In genomic region chr1:26575350-26575747, GRCh38 we compare ENCODE assay signal across 29 cellular contexts. TPM values are rescaled to one million over a fixed set of nuclear protein-coding genes. Genes with fewer than 3 reads are reported as not detected.
A peak's percentile ranks its signal among the peaks of the same experiment; 100 is the strongest.
DNase-seq lines count a peak whose midpoint lies in the region; ATAC-seq, FAIRE-seq and TF ChIP-seq lines count a peak whose summit lies in the region.
"Had no signal": no experiment of that assay in that cellular context is flagged by ENCODE, and none has a peak within 500 bp of the region (broad histone marks: within the 10 kb centered on the region; RNA-seq: fewer than 3 reads in every experiment).

No MANE protein-coding gene starts in this region.

- H3K79me2 ChIP-seq in K562 (ENCODE audit: control insufficient read depth, insufficient read depth, low read length) = no peaks in the 10 kb centered on the region

- WGBS in K562 (ENCODE audit: insufficient coverage, low coverage, missing lambda C conversion rate) = 20% methylated on average over 3 of the region's 3 CpGs

- TF ChIP-seq EP300 in K562 (IDR thresholded peaks at IDR 0.05; ENCODE audit: low read length) = no peak; the same call in 1 of the 2 replicates

- H3K27ac ChIP-seq in RWPE1 (peak overlapping the region; percentile 4; the same call in 1 of the 2 replicates), K562 (ENCODE audit: extremely low read depth, low read depth, low read length) (no peak overlapping the region), SJCRH30 (no peak overlapping the region)
- H3K27ac ChIP-seq: BLaER1, skin epidermis had no signal

- H3K4me1 Mint-ChIP-seq in CD14-positive monocyte (peaks cover 30% of the 10 kb centered on the region), osteocyte (ENCODE audit: unreplicated experiment) (no peaks in the 10 kb centered on the region)
- H3K4me1 Mint-ChIP-seq in natural killer cell treated with Interleukin-12 subunit alpha and Interleukin-12 subunit beta and Interleukin-15 and Interleukin-18, amount 100 ng/mL, for 72 hours (ENCODE audit: low read depth in 2 of 2) = peaks cover 44 to 45% of the 10 kb centered on the region in 2 donors

- POLR2A ChIA-PET in RWPE1 (lab: Yijun Ruan, JAX; ENCODE audit: low non-redundant PET) (no interaction called here), K562 (lab: Yijun Ruan, JAX) (interaction anchor here (0.6 to 2.6 kb wide), 5 partner anchors 9 to 37 kb away, joined by 3 to 13 read pairs (median 3); no protein-coding TSS in a partner anchor)

- H3K36me3 ChIP-seq in K562 (ENCODE audit: control insufficient read depth, insufficient read depth, low read length) (peaks cover 43% of the 10 kb centered on the region; the same call in 2 of the 3 replicates), SJCRH30 (no peaks in the 10 kb centered on the region)
- H3K36me3 ChIP-seq: MG63 had no signal

- peak overlapping the region in 1 of 2 experiments; percentile 18; a peak in 1 of 4 replicates for H3K9ac ChIP-seq in K562 (ENCODE audit: insufficient read depth in 1 of 2, low read depth in 2 of 2, low read length in 2 of 2)
- H3K9ac ChIP-seq: BLaER1 had no signal

- DNase-seq in CD14-positive monocyte (ENCODE audit: low spot score) (no peak), RWPE1 (ENCODE audit: low spot score) (no peak), K562 (ENCODE audit: extremely low read depth in 1 of 4, low spot score in 3 of 4) (peak in 1 of 4 experiments; percentile 30), RKO (ENCODE audit: low spot score) (no peak), SJCRH30 (no peak), osteocyte (ENCODE audit: extremely low spot score, unreplicated experiment) (no peak)
- DNase-seq in natural killer cell treated with Interleukin-12 subunit alpha and Interleukin-12 subunit beta and Interleukin-15 and Interleukin-18, amount 100 ng/mL, for 72 hours (ENCODE audit: low spot score) = no peak
- DNase-seq: activated CD4-positive, CD25-positive, alpha-beta regulatory T cell treated with anti-CD3 and anti-CD28 coated beads, Interleukin-2, amount 50 U/mL, for 72 hours; activated naive CD4-positive, alpha-beta T cell; activated T-cell treated with anti-CD3 and anti-CD28 coated beads for 4 hours; Calu3; cortex of kidney; DND-41; foreskin melanocyte; HCEC 1CT; KG1; mesendoderm; NCI-H1417; NCI-H2081; NCI-H2227 treated with DMSO at 0.1 percent for 48 hours; stimulated activated CD4-positive, alpha-beta T cell treated with anti-CD3 and anti-CD28 coated beads, Interleukin-2, amount 100 ng/mL, for 24 hours; T-cell had no signal

- H3K36me3 Mint-ChIP-seq in CD14-positive monocyte = peaks cover 54 to 63% of the 10 kb centered on the region in 2 donors
- peaks cover 15% of the 10 kb centered on the region for H3K36me3 Mint-ChIP-seq in natural killer cell treated with Interleukin-12 subunit alpha and Interleukin-12 subunit beta and Interleukin-15 and Interleukin-18, amount 100 ng/mL, for 72 hours
- H3K36me3 Mint-ChIP-seq in osteocyte (ENCODE audit: unreplicated experiment) = no peaks in the 10 kb centered on the region

- H3K4me2 ChIP-seq in K562 (ENCODE audit: insufficient read depth, low read length) = no peak overlapping the region
- H3K4me2 ChIP-seq: BLaER1 had no signal

- H3K27me3 Mint-ChIP-seq in CD14-positive monocyte (ENCODE audit: low read depth in 3 of 3) = peaks cover 0 to 2% (median 1%) of the 10 kb centered on the region in 3 donors
- H3K27me3 Mint-ChIP-seq in natural killer cell treated with Interleukin-12 subunit alpha and Interleukin-12 subunit beta and Interleukin-15 and Interleukin-18, amount 100 ng/mL, for 72 hours = no peaks in the 10 kb centered on the region
- H3K27me3 Mint-ChIP-seq in osteocyte (ENCODE audit: unreplicated experiment) = peaks cover 19% of the 10 kb centered on the region
- H3K27me3 Mint-ChIP-seq: T-cell had no signal

- no peak for TF ChIP-seq RAD21 in K562 (CRISPR knock-in tag; conservative IDR thresholded peaks at IDR 0.05 in 1 of 2, IDR thresholded peaks at IDR 0.05 in 1 of 2)

- no peak overlapping the region for H2AFZ ChIP-seq in K562 (ENCODE audit: low read depth, low read length)

- CTCF ChIA-PET in RWPE1 (lab: Yijun Ruan, JAX) (no interaction called here), K562 (lab: Yijun Ruan, JAX; ENCODE audit: low intra/inter-chr PET ratio) (no interaction called here)

- no peaks in the 10 kb centered on the region for H3K9me1 ChIP-seq in K562 (ENCODE audit: control insufficient read depth, insufficient read depth, low read length)

- H3K9me3 Mint-ChIP-seq in CD14-positive monocyte (no peaks in the 10 kb centered on the region), osteocyte (ENCODE audit: unreplicated experiment) (no peaks in the 10 kb centered on the region)
- H3K9me3 Mint-ChIP-seq in natural killer cell treated with Interleukin-12 subunit alpha and Interleukin-12 subunit beta and Interleukin-15 and Interleukin-18, amount 100 ng/mL, for 72 hours = no peaks in the 10 kb centered on the region
- H3K9me3 Mint-ChIP-seq: T-cell had no signal

- ATAC-seq in K562 (peak; percentile 27), HG03139 (IDR thresholded peaks at IDR 0.05; ENCODE audit: unreplicated experiment) (no peak)
- no peak for ATAC-seq in natural killer cell treated with Interleukin-12 subunit alpha and Interleukin-12 subunit beta and Interleukin-15 and Interleukin-18, amount 100 ng/mL, for 72 hours
- ATAC-seq: esophagus mucosa, T-cell had no signal

- no peak for TF ChIP-seq CTCF in CD14-positive monocyte (IDR thresholded peaks at IDR 0.05)
- no peak for TF ChIP-seq CTCF in RWPE1 (conservative IDR thresholded peaks at IDR 0.05; ENCODE audit: low read depth)
- no peak for TF ChIP-seq CTCF in K562 (IDR thresholded peaks at IDR 0.05 in 2 of 3, conservative IDR thresholded peaks at IDR 0.05 in 1 of 3; ENCODE audit: insufficient read depth in 2 of 3, low read depth in 1 of 3, low read length in 3 of 3)
- TF ChIP-seq CTCF in osteocyte (IDR thresholded peaks at IDR 0.05) = no peak

- peak; percentile 80 for FAIRE-seq in K562 (lab: Jason Lieb, UNC)
- FAIRE-seq: HTR-8/SVneo, TTC549 had no signal

- no peak for TF ChIP-seq POLR2A in K562 (conservative IDR thresholded peaks at IDR 0.05)

- in situ Hi-C loops in K562 (cut with MboI) = no loop called here

- H3K4me3 Mint-ChIP-seq in CD14-positive monocyte (no peak overlapping the region), osteocyte (ENCODE audit: unreplicated experiment) (no peak overlapping the region)
- H3K4me3 Mint-ChIP-seq in natural killer cell treated with Interleukin-12 subunit alpha and Interleukin-12 subunit beta and Interleukin-15 and Interleukin-18, amount 100 ng/mL, for 72 hours = no peak overlapping the region
- H3K4me3 Mint-ChIP-seq: T-cell had no signal

- H3K27me3 ChIP-seq in K562 (ENCODE audit: control insufficient read depth in 2 of 2, insufficient read depth in 2 of 2, low read length in 2 of 2) (no peaks in the 10 kb centered on the region), SJCRH30 (no peaks in the 10 kb centered on the region; the same call in 1 of the 2 replicates)
- H3K27me3 ChIP-seq: BLaER1, MG63 had no signal

- H4K20me1 ChIP-seq in K562 (replicated peaks; ENCODE audit: control insufficient read depth, insufficient read depth, low read length) = no peaks in the 10 kb centered on the region

- H3K9me3 ChIP-seq in K562 (replicated peaks; ENCODE audit: control insufficient read depth, insufficient read depth, low read depth, low read length) = no peaks in the 10 kb centered on the region
- no peaks in the 10 kb centered on the region for H3K9me3 ChIP-seq in SJCRH30 (replicated peaks)
- H3K9me3 ChIP-seq: BLaER1, MG63 had no signal

- H3K4me1 ChIP-seq in K562 (replicated peaks in 1 of 2; ENCODE audit: control insufficient read depth in 2 of 2, insufficient read depth in 2 of 2, low read length in 2 of 2) (peaks cover 10 to 15% of the 10 kb centered on the region in 2 experiments; a peak in 4 of 5 replicates), SJCRH30 (no peaks in the 10 kb centered on the region)
- H3K4me1 ChIP-seq: BLaER1 had no signal

- H3K27ac Mint-ChIP-seq in CD14-positive monocyte (peak overlapping the region in 5 of 7 donors; percentile 4 to 82 (median 59)), osteocyte (ENCODE audit: unreplicated experiment) (no peak overlapping the region)
- H3K27ac Mint-ChIP-seq in natural killer cell treated with Interleukin-12 subunit alpha and Interleukin-12 subunit beta and Interleukin-15 and Interleukin-18, amount 100 ng/mL, for 72 hours = peak overlapping the region; percentile 73 to 94

- intact Hi-C loops in CD14-positive monocyte (cut with micrococcal nuclease) (no loop called here), K562 (cut with micrococcal nuclease) (no loop called here)

- H3K4me3 ChIP-seq in K562 (no peak overlapping the region), SJCRH30 (no peak overlapping the region)
- H3K4me3 ChIP-seq: BLaER1, MG63, skin epidermis had no signal

- BruUV-seq in K562 (replicated peaks; lab: Mats Ljungman, UMichigan) = no TSS peak

TF ChIP-seq in K562, 482 proteins besides CTCF, POLR2A, EP300 and RAD21 (continues in another document):
- TF ChIP-seq ARID1B (IDR thresholded peaks at IDR 0.05) (peak; percentile 71), NFIC (IDR thresholded peaks at IDR 0.05) (0 out of 2 replicates have a peak, but pooled peaks have one; percentile 11), NCOR1 (IDR thresholded peaks at IDR 0.05) (peak; percentile 39; the same call in 1 of the 2 replicates), CBFA2T3 (IDR thresholded peaks at IDR 0.05) (peak; percentile 79), TAL1 (IDR thresholded peaks at IDR 0.05) (peak; percentile 30; the same call in 1 of the 2 replicates)

RNA-seq across cellular contexts. Expression of gene RPS6KA1, which starts 45.8 kb away (rescaled TPM):
- polyA plus RNA-seq in CD14-positive monocyte = 100 to 1,000 TPM; 188 to 189 TPM
- 64.2 and 141 TPM in 2 replicates for total RNA-seq in K562 (2011; cell fraction: chromatin; rRNA removed; ENCODE audit: low replicate concordance)
- 77.4 and 79.9 TPM in 2 replicates for total RNA-seq in K562 (2011; cell fraction: nucleolus; rRNA removed)
- total RNA-seq in K562 (2011; cell fraction: nucleoplasm; rRNA removed) = 68.8 and 76.8 TPM in 2 replicates
- total RNA-seq in K562 (2014; rRNA removed) = 54.8 and 67.3 TPM in 2 replicates
- total RNA-seq in K562 (2014; rRNA removed; fragmentation: Illumina TruSeq; extraction: Trizol) = 25.7 and 30.1 TPM in 2 replicates
- 40.5 and 44.4 TPM in 2 replicates for total RNA-seq in K562 (2015; rRNA removed; fragmentation: Illumina TruSeq; extraction: Trizol)
- total RNA-seq in K562 (2021) = 61.0 and 62.4 TPM in 2 replicates
- 33.0 and 33.1 TPM in 2 replicates for polyA plus RNA-seq in K562 (2011; rRNA removed)
- polyA plus RNA-seq in K562 (2011; cell fraction: cytosol; rRNA removed) = 33.1 and 54.6 TPM in 2 replicates
- polyA plus RNA-seq in K562 (2011; cell fraction: nucleus; rRNA removed) = 41.1 and 53.3 TPM in 2 replicates
- 49.6 and 51.4 TPM in 2 replicates for polyA plus RNA-seq in K562 (2012)
- 46.3 and 49.0 TPM in 2 replicates for polyA plus RNA-seq in K562 (2014; fragmentation: Illumina TruSeq; extraction: Trizol)
- polyA plus RNA-seq in K562 (2014; fragmentation: Nextera tagmentation; extraction: Ambion mirVana) = 1 to 10 TPM; 2.4 to 2.9 TPM
- 35.5 and 36.9 TPM in 2 replicates for polyA plus RNA-seq in K562 (2014; rRNA removed)
- 30.0 and 44.2 TPM in 2 replicates for polyA minus RNA-seq in K562 (2011; rRNA and poly(A)+ RNA removed)
- 40.6 and 44.9 TPM in 2 replicates for polyA minus RNA-seq in K562 (2011; cell fraction: cytosol; rRNA and poly(A)+ RNA removed)
- polyA minus RNA-seq in K562 (2011; cell fraction: nucleus; rRNA and poly(A)+ RNA removed) = 22.8 and 34.9 TPM in 2 replicates
- 100 to 1,000 TPM; 324 to 369 TPM for total RNA-seq in natural killer cell treated with Interleukin-12 subunit alpha and Interleukin-12 subunit beta and Interleukin-15 and Interleukin-18, amount 100 ng/mL, for 72 hours
- 22.5 and 22.7 TPM in 2 replicates for total RNA-seq in SJCRH30 (2014; rRNA removed; shearing (Covaris generic))
- total RNA-seq in osteocyte = 4.4 TPM in 2 replicates
